ENCODE assay signal across 11 cellular contexts in the genomic region with DNA sequence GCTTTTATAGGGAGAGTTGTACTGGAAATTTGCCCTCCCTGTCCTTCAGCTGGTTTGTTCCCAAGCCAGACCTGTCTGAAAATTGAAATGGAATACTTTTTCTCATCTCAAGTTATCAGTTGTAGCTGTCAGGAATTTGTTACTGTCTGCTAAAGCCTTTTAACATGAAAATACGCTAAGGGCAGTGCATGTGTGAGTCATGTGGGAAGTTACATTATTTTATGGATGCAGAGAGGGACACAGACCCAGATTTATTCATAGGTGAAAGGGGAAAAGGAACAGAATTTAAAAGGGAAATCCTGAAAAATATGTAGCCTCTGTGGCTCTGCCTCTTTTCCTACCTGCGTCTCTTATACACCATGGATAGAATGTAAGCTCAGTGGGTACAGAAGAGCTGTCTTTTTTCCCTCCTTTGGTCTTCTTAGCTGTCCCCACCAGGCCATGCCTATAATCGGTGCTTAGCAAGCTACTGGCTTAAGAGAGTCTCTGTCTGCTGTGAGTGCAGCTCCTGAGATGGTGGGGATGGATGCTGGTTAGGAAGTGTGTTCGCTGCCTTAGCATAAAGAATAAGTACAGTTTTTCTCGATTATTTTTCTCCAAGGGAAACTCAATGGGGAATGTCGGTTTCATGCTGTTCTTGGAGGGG.
A peak's percentile ranks its signal among the peaks of the same experiment; 100 is the strongest.
DNase-seq lines count a peak whose midpoint lies in the region; ATAC-seq, FAIRE-seq and TF ChIP-seq lines count a peak whose summit lies in the region.
"Had no signal": no experiment of that assay in that cellular context is flagged by ENCODE, and none has a peak within 500 bp of the region (broad histone marks: within the 10 kb centered on the region; RNA-seq: fewer than 3 reads in every experiment).

No MANE protein-coding gene starts in this region.

- peak; percentile 82 for FAIRE-seq in endothelial cell of umbilical vein (lab: Jason Lieb, UNC)

- no peak overlapping the region for H3K4me3 Mint-ChIP-seq in GM23338
- no peak overlapping the region for H3K4me3 Mint-ChIP-seq in progenitor cell of endocrine pancreas (ENCODE audit: low read depth)
- H3K4me3 Mint-ChIP-seq: natural killer cell treated with Interleukin-12 subunit alpha and Interleukin-12 subunit beta and Interleukin-15 and Interleukin-18, amount 100 ng/mL, for 72 hours had no signal

- peak overlapping the region; percentile 80; the same call in 1 of the 2 replicates for H3K27ac Mint-ChIP-seq in GM23338
- peak overlapping the region; percentile 47 for H3K27ac Mint-ChIP-seq in progenitor cell of endocrine pancreas
- H3K27ac Mint-ChIP-seq: natural killer cell treated with Interleukin-12 subunit alpha and Interleukin-12 subunit beta and Interleukin-15 and Interleukin-18, amount 100 ng/mL, for 72 hours had no signal

- no TSS peak for BruUV-seq in endothelial cell of umbilical vein (replicated peaks; lab: Mats Ljungman, UMichigan)

- no peaks in the 10 kb centered on the region for H3K9me2 ChIP-seq in GM23338 (ENCODE audit: insufficient read depth)

- no peak overlapping the region for H3K9ac ChIP-seq in endothelial cell of umbilical vein (replicated peaks; ENCODE audit: extremely low read depth, insufficient read depth, low read length)

- ATAC-seq in GM23338 (peak; percentile 43), GM18511 (IDR thresholded peaks at IDR 0.05; ENCODE audit: unreplicated experiment) (no peak)
- ATAC-seq: natural killer cell treated with Interleukin-12 subunit alpha and Interleukin-12 subunit beta and Interleukin-15 and Interleukin-18, amount 100 ng/mL, for 72 hours had no signal

- TF ChIP-seq CTCF in GM23338 (conservative IDR thresholded peaks at IDR 0.05; ENCODE audit: low read depth in 2 of 2) (no peak), endothelial cell of umbilical vein (IDR thresholded peaks at IDR 0.05; ENCODE audit: extremely low read depth in 1 of 2, insufficient read depth in 1 of 2, low read depth in 1 of 2, low read length in 2 of 2) (no peak), progenitor cell of endocrine pancreas (IDR thresholded peaks at IDR 0.05; ENCODE audit: unreplicated experiment) (no peak)

- DNase-seq in GM23338 (ENCODE audit: low spot score) (no peak), RPMI7951 (ENCODE audit: low read depth) (peak; percentile 53), endothelial cell of umbilical vein (ENCODE audit: low read depth, low spot score) (peak; percentile 69), progenitor cell of endocrine pancreas (ENCODE audit: low spot score, unreplicated experiment) (no peak), COLO668 (lab: John Stamatoyannopoulos, UW; ENCODE audit: unreplicated experiment) (no peak), cortex of kidney (lab: John Stamatoyannopoulos, UW) (no peak), NCI-H1930 (lab: John Stamatoyannopoulos, UW) (no peak)
- DNase-seq: activated CD4-positive, alpha-beta T cell treated with anti-CD3 and anti-CD28 coated beads for 4 hours; NCI-H2171 treated with DMSO at 0.1 percent for 48 hours had no signal

- H3K9me1 ChIP-seq in endothelial cell of umbilical vein (replicated peaks; ENCODE audit: control insufficient read depth, extremely low read depth, insufficient read depth, low read length): no peaks in the 10 kb centered on the region

- no peak overlapping the region; the same call in 1 of the 2 replicates for H3K4me2 ChIP-seq in GM23338
- no peak overlapping the region for H3K4me2 ChIP-seq in endothelial cell of umbilical vein (ENCODE audit: insufficient read depth, low read length)

- H3K27ac ChIP-seq in GM23338 (ENCODE audit: low read depth) (peak overlapping the region; percentile 81), endothelial cell of umbilical vein (ENCODE audit: insufficient read depth, low read depth, low read length) (peak overlapping the region; percentile 6)

- H3K9me3 ChIP-seq in endothelial cell of umbilical vein (replicated peaks; ENCODE audit: control insufficient read depth, insufficient read depth, low read length): no peaks in the 10 kb centered on the region

- H3K79me2 ChIP-seq in GM23338 (replicated peaks; ENCODE audit: insufficient read depth): peaks cover 98% of the 10 kb centered on the region
- peaks cover 7% of the 10 kb centered on the region for H3K79me2 ChIP-seq in endothelial cell of umbilical vein (ENCODE audit: control insufficient read depth, insufficient read depth, low read length)

- no peak for TF ChIP-seq POLR2A in endothelial cell of umbilical vein (IDR thresholded peaks at IDR 0.05; ENCODE audit: low read depth, low read length)

- H2AFZ ChIP-seq in GM23338 (no peak overlapping the region), endothelial cell of umbilical vein (ENCODE audit: low read depth, low read length) (no peak overlapping the region)

- CTCF ChIA-PET in endothelial cell of umbilical vein (lab: Charles Lee): interaction anchor here (1.1 to 3.2 kb wide), 8 partner anchors 9 to 552 kb away, joined by 3 to 24 read pairs (median 6); no protein-coding TSS in a partner anchor

- H3K4me1 Mint-ChIP-seq in GM23338 (peaks cover 64% of the 10 kb centered on the region), progenitor cell of endocrine pancreas (ENCODE audit: low read depth) (peaks cover 52% of the 10 kb centered on the region)

- H3F3A ChIP-seq in GM23338 (replicated peaks; ENCODE audit: low read depth): no peaks in the 10 kb centered on the region

- intact Hi-C loops in endothelial cell of umbilical vein (cut with micrococcal nuclease): no loop called here

- H3K36me3 Mint-ChIP-seq in GM23338 (ENCODE audit: low read depth): no peaks in the 10 kb centered on the region; the same call in 2 of the 3 replicates
- H3K36me3 Mint-ChIP-seq in progenitor cell of endocrine pancreas (ENCODE audit: insufficient read depth): peaks cover 3% of the 10 kb centered on the region
- H3K36me3 Mint-ChIP-seq: natural killer cell treated with Interleukin-12 subunit alpha and Interleukin-12 subunit beta and Interleukin-15 and Interleukin-18, amount 100 ng/mL, for 72 hours had no signal

- H3K9me3 Mint-ChIP-seq in GM23338: no peaks in the 10 kb centered on the region
- H3K9me3 Mint-ChIP-seq in progenitor cell of endocrine pancreas (ENCODE audit: low read depth): peaks cover 4% of the 10 kb centered on the region
- H3K9me3 Mint-ChIP-seq: natural killer cell treated with Interleukin-12 subunit alpha and Interleukin-12 subunit beta and Interleukin-15 and Interleukin-18, amount 100 ng/mL, for 72 hours had no signal

- dilution Hi-C loops in endothelial cell of umbilical vein (cut with MboI; ENCODE audit: extremely low pct_ligation_motif_present, low sequenced_read_pairs): no loop called here

- POLR2A ChIA-PET in endothelial cell of umbilical vein (lab: Charles Lee): interaction anchor here (1.9 kb wide), 1 partner anchor 13 kb away, joined by 6 read pairs; no protein-coding TSS in a partner anchor

- H3K36me3 ChIP-seq in GM23338 (ENCODE audit: insufficient read depth) (no peaks in the 10 kb centered on the region), endothelial cell of umbilical vein (ENCODE audit: control insufficient read depth in 2 of 2, extremely low read depth in 1 of 2, insufficient read depth in 2 of 2, low read length in 2 of 2) (no peaks in the 10 kb centered on the region)

- H3K27me3 ChIP-seq in GM23338 (ENCODE audit: insufficient read depth): no peaks in the 10 kb centered on the region
- H3K27me3 ChIP-seq in endothelial cell of umbilical vein (ENCODE audit: control insufficient read depth in 2 of 2, insufficient read depth in 2 of 2, low read length in 2 of 2): no peaks in the 10 kb centered on the region

- H3K4me1 ChIP-seq in GM23338 (ENCODE audit: insufficient read depth) (peaks cover 56% of the 10 kb centered on the region), endothelial cell of umbilical vein (ENCODE audit: control insufficient read depth, extremely low read depth, insufficient read depth, low read length) (peaks cover 35% of the 10 kb centered on the region)

- peaks cover 7% of the 10 kb centered on the region for H3K27me3 Mint-ChIP-seq in GM23338 (ENCODE audit: insufficient read depth, low read depth, poor library complexity)
- no peaks in the 10 kb centered on the region for H3K27me3 Mint-ChIP-seq in progenitor cell of endocrine pancreas

- H4K20me1 ChIP-seq in GM23338 (replicated peaks; ENCODE audit: insufficient read depth): no peaks in the 10 kb centered on the region
- no peaks in the 10 kb centered on the region for H4K20me1 ChIP-seq in endothelial cell of umbilical vein (replicated peaks; ENCODE audit: control insufficient read depth, extremely low read depth, insufficient read depth, low read length)

- no peak overlapping the region for H3K4me3 ChIP-seq in GM23338
- no peak overlapping the region for H3K4me3 ChIP-seq in endothelial cell of umbilical vein (replicated peaks in 1 of 3; ENCODE audit: insufficient read depth in 1 of 3, low read depth in 1 of 3, low read length in 3 of 3)

TF ChIP-seq in GM23338, 12 proteins besides CTCF, POLR2A, EP300 and RAD21 (continues in another document):
- TF ChIP-seq, protein P1, sequence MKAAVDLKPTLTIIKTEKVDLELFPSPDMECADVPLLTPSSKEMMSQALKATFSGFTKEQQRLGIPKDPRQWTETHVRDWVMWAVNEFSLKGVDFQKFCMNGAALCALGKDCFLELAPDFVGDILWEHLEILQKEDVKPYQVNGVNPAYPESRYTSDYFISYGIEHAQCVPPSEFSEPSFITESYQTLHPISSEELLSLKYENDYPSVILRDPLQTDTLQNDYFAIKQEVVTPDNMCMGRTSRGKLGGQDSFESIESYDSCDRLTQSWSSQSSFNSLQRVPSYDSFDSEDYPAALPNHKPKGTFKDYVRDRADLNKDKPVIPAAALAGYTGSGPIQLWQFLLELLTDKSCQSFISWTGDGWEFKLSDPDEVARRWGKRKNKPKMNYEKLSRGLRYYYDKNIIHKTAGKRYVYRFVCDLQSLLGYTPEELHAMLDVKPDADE (IDR thresholded peaks at IDR 0.05): no peak
- TF ChIP-seq NANOG (IDR thresholded peaks at IDR 0.05; ENCODE audit: borderline replicate concordance): no peak

TF ChIP-seq in endothelial cell of umbilical vein, 7 proteins besides CTCF, POLR2A, EP300 and RAD21:
- TF ChIP-seq FOS (IDR thresholded peaks at IDR 0.05; ENCODE audit: borderline replicate concordance, insufficient read depth, low read length) (peak; percentile 53), GATA2 (IDR thresholded peaks at IDR 0.05; ENCODE audit: insufficient read depth, insufficient read length, low read depth, low read length) (no peak), MYC (IDR thresholded peaks at IDR 0.05; ENCODE audit: low read depth, low read length) (no peak), JUN (IDR thresholded peaks at IDR 0.05; ENCODE audit: borderline replicate concordance, insufficient read depth, insufficient read length, low read depth) (peak; percentile 12), POLR2AphosphoS5 (IDR thresholded peaks at IDR 0.05; ENCODE audit: insufficient read depth, low read depth, low read length) (no peak)

Comparison
In these comparisons a context has a peak if more than half of its experiments do, and no peak if none do; other contexts are left out.
1. DNase-seq: peak in RPMI7951 (single experiment) and endothelial cell of umbilical vein (single experiment); none in GM23338 (single experiment), progenitor cell of endocrine pancreas (single experiment), COLO668 (single experiment), cortex of kidney (single experiment) and NCI-H1930 (0 of 2).